Comparison of ENCODE assay signal across 1 cellular context in the genomic region with DNA sequence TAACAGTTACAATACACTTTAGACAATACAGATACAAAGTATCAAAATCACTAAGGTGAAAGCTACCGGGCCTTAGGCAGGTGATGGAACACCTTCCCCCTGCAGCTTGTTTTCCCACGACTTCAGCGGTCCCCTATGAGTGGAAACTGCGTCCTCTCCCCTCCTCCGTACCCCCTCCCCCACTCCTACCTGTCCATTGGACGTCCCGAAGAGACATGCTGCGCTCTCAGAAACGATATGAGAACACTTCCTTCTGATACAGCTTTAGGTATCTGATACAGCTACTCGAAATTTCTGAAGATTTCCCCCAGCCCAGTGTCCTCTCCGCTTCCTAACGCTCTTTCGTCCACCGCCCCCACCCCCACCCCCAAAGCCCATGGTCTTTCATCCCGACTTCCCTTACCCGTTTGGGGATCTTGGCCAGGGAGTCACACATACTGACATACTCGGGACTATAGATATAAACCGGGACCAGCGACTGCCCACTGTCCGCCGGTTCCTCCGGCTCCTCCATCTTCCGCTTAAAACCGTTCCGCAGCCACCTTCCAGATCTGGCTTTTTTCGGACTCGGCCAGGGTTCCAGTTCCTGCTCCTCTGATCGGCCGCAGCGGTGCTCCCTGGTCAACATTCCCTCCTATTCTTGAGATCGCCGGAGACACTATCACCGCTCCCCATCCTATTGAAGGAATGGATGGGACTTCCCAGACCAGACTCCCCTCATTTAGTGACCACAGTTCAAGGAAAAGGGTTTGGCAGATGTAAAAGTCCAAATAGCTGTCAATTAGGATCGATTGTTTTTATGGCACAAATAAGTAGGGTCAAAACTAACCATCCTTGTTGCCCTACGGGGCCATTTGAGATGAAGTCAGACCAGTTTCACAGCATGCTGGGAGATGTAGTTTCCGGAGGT.
TF ChIP-seq lines count a peak whose summit lies in the region.

A gene (minus strand): TSS at position 596 of the 910 bp plus-strand sequence. CDS start 82 bp downstream, at position 514.

TF ChIP-seq in K562, 482 proteins besides CTCF, POLR2A, EP300 and RAD21 (continued from another document and continues in another):
- no peak for TF ChIP-seq CEBPB (tag; IDR thresholded peaks at IDR 0.05)
- no peak for TF ChIP-seq ZKSCAN3 (CRISPR knock-in tag; IDR thresholded peaks at IDR 0.05)
- peak; percentile 35 for TF ChIP-seq POLR2B (IDR thresholded peaks at IDR 0.05; ENCODE audit: low read depth, partially characterized antibody)
- TF ChIP-seq, protein P1, sequence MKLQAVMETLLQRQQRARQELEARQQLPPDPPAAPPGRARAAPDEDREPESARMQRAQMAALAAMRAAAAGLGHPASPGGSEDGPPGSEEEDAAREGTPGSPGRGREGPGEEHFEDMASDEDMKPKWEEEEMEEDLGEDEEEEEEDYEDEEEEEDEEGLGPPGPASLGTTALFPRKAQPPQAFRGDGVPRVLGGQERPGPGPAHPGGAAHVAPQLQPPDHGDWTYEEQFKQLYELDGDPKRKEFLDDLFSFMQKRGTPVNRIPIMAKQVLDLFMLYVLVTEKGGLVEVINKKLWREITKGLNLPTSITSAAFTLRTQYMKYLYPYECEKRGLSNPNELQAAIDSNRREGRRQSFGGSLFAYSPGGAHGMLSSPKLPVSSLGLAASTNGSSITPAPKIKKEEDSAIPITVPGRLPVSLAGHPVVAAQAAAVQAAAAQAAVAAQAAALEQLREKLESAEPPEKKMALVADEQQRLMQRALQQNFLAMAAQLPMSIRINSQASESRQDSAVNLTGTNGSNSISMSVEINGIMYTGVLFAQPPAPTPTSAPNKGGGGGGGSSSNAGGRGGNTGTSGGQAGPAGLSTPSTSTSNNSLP (IDR thresholded peaks at IDR 0.05; ENCODE audit: borderline replicate concordance, low read depth, low read length): no peak
- no peak for TF ChIP-seq YY1 (IDR thresholded peaks at IDR 0.05; ENCODE audit: borderline replicate concordance in 1 of 3, control insufficient read depth in 1 of 3, extremely low read depth in 1 of 3, insufficient read depth in 3 of 3, insufficient read length in 1 of 3, insufficient replicate concordance in 2 of 3, low read depth in 1 of 3, low read length in 2 of 3)
- no peak for TF ChIP-seq ZNF436 (CRISPR knock-in tag; IDR thresholded peaks at IDR 0.05)
- TF ChIP-seq DMBX1 (CRISPR knock-in tag; IDR thresholded peaks at IDR 0.05; ENCODE audit: borderline replicate concordance): 0 out of 2 replicates have a peak, but pooled peaks have one; percentile 49
- TF ChIP-seq POU5F1 (IDR thresholded peaks at IDR 0.05; ENCODE audit: borderline replicate concordance, low read depth, low read length, partially characterized antibody): no peak
- no peak; the same call in 1 of the 2 replicates for TF ChIP-seq ZNF589 (CRISPR knock-in tag; IDR thresholded peaks at IDR 0.05; ENCODE audit: low read depth)
- TF ChIP-seq SNRNP70 (optimal IDR thresholded peaks at IDR 0.05; ENCODE audit: low read depth, low read length): no peak
- peak; percentile 47; the same call in 1 of the 2 replicates for TF ChIP-seq MIER1 (IDR thresholded peaks at IDR 0.05; ENCODE audit: low read depth)
- no peak for TF ChIP-seq RHOXF2B (CRISPR knock-in tag; conservative IDR thresholded peaks at IDR 0.05)
- TF ChIP-seq HNRNPH1 (optimal IDR thresholded peaks at IDR 0.05; ENCODE audit: low read depth, low read length): no peak
- no peak for TF ChIP-seq SETDB1 (IDR thresholded peaks at IDR 0.05; ENCODE audit: low read length)
- no peak for TF ChIP-seq ZNF217 (CRISPR knock-in tag; IDR thresholded peaks at IDR 0.05)
- TF ChIP-seq KLF6 (CRISPR knock-in tag; IDR thresholded peaks at IDR 0.05; ENCODE audit: borderline replicate concordance): no peak
- TF ChIP-seq, protein P2, sequence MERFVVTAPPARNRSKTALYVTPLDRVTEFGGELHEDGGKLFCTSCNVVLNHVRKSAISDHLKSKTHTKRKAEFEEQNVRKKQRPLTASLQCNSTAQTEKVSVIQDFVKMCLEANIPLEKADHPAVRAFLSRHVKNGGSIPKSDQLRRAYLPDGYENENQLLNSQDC (CRISPR knock-in tag; IDR thresholded peaks at IDR 0.05): no peak
- TF ChIP-seq, protein P3, sequence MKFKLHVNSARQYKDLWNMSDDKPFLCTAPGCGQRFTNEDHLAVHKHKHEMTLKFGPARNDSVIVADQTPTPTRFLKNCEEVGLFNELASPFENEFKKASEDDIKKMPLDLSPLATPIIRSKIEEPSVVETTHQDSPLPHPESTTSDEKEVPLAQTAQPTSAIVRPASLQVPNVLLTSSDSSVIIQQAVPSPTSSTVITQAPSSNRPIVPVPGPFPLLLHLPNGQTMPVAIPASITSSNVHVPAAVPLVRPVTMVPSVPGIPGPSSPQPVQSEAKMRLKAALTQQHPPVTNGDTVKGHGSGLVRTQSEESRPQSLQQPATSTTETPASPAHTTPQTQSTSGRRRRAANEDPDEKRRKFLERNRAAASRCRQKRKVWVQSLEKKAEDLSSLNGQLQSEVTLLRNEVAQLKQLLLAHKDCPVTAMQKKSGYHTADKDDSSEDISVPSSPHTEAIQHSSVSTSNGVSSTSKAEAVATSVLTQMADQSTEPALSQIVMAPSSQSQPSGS (CRISPR knock-in tag; IDR thresholded peaks at IDR 0.05): no peak
- no peak for TF ChIP-seq RBM17 (IDR thresholded peaks at IDR 0.05; ENCODE audit: borderline replicate concordance, low read depth, low read length)
- TF ChIP-seq, protein P4, sequence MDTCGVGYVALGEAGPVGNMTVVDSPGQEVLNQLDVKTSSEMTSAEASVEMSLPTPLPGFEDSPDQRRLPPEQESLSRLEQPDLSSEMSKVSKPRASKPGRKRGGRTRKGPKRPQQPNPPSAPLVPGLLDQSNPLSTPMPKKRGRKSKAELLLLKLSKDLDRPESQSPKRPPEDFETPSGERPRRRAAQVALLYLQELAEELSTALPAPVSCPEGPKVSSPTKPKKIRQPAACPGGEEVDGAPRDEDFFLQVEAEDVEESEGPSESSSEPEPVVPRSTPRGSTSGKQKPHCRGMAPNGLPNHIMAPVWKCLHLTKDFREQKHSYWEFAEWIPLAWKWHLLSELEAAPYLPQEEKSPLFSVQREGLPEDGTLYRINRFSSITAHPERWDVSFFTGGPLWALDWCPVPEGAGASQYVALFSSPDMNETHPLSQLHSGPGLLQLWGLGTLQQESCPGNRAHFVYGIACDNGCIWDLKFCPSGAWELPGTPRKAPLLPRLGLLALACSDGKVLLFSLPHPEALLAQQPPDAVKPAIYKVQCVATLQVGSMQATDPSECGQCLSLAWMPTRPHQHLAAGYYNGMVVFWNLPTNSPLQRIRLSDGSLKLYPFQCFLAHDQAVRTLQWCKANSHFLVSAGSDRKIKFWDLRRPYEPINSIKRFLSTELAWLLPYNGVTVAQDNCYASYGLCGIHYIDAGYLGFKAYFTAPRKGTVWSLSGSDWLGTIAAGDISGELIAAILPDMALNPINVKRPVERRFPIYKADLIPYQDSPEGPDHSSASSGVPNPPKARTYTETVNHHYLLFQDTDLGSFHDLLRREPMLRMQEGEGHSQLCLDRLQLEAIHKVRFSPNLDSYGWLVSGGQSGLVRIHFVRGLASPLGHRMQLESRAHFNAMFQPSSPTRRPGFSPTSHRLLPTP (IDR thresholded peaks at IDR 0.05; ENCODE audit: borderline replicate concordance, extremely low read depth, insufficient read length): no peak
- peak; percentile 94 for TF ChIP-seq HCFC1 (IDR thresholded peaks at IDR 0.05; ENCODE audit: low read depth, low read length)
- TF ChIP-seq STAG1 (CRISPR knock-in tag; IDR thresholded peaks at IDR 0.05; ENCODE audit: borderline replicate concordance): no peak
- no peak for TF ChIP-seq THRAP3 (IDR thresholded peaks at IDR 0.05; ENCODE audit: borderline replicate concordance)
- no peak for TF ChIP-seq NR4A1 (CRISPR knock-in tag; IDR thresholded peaks at IDR 0.05)
- 0 out of 2 replicates have a peak, but pooled peaks have one; percentile 29 for TF ChIP-seq NR4A1 (tag; IDR thresholded peaks at IDR 0.05)
- TF ChIP-seq ZNF695 (CRISPR knock-in tag; IDR thresholded peaks at IDR 0.05): no peak
- TF ChIP-seq PPARD (CRISPR knock-in tag; IDR thresholded peaks at IDR 0.05): no peak
- TF ChIP-seq MTA1 (IDR thresholded peaks at IDR 0.05; ENCODE audit: borderline replicate concordance): peak; percentile 76; the same call in 1 of the 2 replicates
- TF ChIP-seq, protein P5, sequence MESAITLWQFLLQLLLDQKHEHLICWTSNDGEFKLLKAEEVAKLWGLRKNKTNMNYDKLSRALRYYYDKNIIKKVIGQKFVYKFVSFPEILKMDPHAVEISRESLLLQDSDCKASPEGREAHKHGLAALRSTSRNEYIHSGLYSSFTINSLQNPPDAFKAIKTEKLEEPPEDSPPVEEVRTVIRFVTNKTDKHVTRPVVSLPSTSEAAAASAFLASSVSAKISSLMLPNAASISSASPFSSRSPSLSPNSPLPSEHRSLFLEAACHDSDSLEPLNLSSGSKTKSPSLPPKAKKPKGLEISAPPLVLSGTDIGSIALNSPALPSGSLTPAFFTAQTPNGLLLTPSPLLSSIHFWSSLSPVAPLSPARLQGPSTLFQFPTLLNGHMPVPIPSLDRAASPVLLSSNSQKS (CRISPR knock-in tag; IDR thresholded peaks at IDR 0.05): no peak
- TF ChIP-seq ZNF282 (CRISPR knock-in tag; IDR thresholded peaks at IDR 0.05): no peak
- no peak for TF ChIP-seq KHSRP (IDR thresholded peaks at IDR 0.05)
- peak; percentile 99 for TF ChIP-seq NCOA1 (IDR thresholded peaks at IDR 0.05; ENCODE audit: low read depth)
- TF ChIP-seq ZNF121 (CRISPR knock-in tag; conservative IDR thresholded peaks at IDR 0.05): no peak
- no peak for TF ChIP-seq PCBP2 (IDR thresholded peaks at IDR 0.05; ENCODE audit: low read depth, low read length, poor library complexity, severe bottlenecking)
- TF ChIP-seq, protein P6, sequence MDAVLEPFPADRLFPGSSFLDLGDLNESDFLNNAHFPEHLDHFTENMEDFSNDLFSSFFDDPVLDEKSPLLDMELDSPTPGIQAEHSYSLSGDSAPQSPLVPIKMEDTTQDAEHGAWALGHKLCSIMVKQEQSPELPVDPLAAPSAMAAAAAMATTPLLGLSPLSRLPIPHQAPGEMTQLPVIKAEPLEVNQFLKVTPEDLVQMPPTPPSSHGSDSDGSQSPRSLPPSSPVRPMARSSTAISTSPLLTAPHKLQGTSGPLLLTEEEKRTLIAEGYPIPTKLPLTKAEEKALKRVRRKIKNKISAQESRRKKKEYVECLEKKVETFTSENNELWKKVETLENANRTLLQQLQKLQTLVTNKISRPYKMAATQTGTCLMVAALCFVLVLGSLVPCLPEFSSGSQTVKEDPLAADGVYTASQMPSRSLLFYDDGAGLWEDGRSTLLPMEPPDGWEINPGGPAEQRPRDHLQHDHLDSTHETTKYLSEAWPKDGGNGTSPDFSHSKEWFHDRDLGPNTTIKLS (IDR thresholded peaks at IDR 0.05; ENCODE audit: borderline replicate concordance, low read depth): peak; percentile 91; the same call in 1 of the 2 replicates
- peak; percentile 86 for TF ChIP-seq PHF20 (IDR thresholded peaks at IDR 0.05; ENCODE audit: partially characterized antibody)
- TF ChIP-seq, protein P7, sequence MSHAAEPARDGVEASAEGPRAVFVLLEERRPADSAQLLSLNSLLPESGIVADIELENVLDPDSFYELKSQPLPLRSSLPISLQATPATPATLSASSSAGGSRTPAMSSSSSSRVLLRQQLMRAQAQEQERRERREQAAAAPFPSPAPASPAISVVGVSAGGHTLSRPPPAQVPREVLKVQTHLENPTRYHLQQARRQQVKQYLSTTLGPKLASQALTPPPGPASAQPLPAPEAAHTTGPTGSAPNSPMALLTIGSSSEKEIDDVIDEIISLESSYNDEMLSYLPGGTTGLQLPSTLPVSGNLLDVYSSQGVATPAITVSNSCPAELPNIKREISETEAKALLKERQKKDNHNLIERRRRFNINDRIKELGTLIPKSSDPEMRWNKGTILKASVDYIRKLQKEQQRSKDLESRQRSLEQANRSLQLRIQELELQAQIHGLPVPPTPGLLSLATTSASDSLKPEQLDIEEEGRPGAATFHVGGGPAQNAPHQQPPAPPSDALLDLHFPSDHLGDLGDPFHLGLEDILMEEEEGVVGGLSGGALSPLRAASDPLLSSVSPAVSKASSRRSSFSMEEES (CRISPR knock-in tag; IDR thresholded peaks at IDR 0.05): no peak
- TF ChIP-seq, protein P8, sequence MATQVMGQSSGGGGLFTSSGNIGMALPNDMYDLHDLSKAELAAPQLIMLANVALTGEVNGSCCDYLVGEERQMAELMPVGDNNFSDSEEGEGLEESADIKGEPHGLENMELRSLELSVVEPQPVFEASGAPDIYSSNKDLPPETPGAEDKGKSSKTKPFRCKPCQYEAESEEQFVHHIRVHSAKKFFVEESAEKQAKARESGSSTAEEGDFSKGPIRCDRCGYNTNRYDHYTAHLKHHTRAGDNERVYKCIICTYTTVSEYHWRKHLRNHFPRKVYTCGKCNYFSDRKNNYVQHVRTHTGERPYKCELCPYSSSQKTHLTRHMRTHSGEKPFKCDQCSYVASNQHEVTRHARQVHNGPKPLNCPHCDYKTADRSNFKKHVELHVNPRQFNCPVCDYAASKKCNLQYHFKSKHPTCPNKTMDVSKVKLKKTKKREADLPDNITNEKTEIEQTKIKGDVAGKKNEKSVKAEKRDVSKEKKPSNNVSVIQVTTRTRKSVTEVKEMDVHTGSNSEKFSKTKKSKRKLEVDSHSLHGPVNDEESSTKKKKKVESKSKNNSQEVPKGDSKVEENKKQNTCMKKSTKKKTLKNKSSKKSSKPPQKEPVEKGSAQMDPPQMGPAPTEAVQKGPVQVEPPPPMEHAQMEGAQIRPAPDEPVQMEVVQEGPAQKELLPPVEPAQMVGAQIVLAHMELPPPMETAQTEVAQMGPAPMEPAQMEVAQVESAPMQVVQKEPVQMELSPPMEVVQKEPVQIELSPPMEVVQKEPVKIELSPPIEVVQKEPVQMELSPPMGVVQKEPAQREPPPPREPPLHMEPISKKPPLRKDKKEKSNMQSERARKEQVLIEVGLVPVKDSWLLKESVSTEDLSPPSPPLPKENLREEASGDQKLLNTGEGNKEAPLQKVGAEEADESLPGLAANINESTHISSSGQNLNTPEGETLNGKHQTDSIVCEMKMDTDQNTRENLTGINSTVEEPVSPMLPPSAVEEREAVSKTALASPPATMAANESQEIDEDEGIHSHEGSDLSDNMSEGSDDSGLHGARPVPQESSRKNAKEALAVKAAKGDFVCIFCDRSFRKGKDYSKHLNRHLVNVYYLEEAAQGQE (CRISPR knock-in tag; IDR thresholded peaks at IDR 0.05; ENCODE audit: low read depth): no peak
- TF ChIP-seq RB1 (IDR thresholded peaks at IDR 0.05; ENCODE audit: low read depth): no peak
- no peak for TF ChIP-seq ZNF444 (CRISPR knock-in tag; IDR thresholded peaks at IDR 0.05)
- TF ChIP-seq, protein P9, sequence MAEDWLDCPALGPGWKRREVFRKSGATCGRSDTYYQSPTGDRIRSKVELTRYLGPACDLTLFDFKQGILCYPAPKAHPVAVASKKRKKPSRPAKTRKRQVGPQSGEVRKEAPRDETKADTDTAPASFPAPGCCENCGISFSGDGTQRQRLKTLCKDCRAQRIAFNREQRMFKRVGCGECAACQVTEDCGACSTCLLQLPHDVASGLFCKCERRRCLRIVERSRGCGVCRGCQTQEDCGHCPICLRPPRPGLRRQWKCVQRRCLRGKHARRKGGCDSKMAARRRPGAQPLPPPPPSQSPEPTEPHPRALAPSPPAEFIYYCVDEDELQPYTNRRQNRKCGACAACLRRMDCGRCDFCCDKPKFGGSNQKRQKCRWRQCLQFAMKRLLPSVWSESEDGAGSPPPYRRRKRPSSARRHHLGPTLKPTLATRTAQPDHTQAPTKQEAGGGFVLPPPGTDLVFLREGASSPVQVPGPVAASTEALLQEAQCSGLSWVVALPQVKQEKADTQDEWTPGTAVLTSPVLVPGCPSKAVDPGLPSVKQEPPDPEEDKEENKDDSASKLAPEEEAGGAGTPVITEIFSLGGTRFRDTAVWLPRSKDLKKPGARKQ (CRISPR knock-in tag; IDR thresholded peaks at IDR 0.05): no peak
- no peak for TF ChIP-seq ZBTB17 (CRISPR knock-in tag; IDR thresholded peaks at IDR 0.05)
